ENCODE assay signal across 8 cellular contexts in genomic region chr5:139273572-139274264, GRCh38. TPM values are rescaled to one million over a fixed set of nuclear protein-coding genes. Genes with fewer than 3 reads are reported as not detected.
DNase-seq lines count a peak whose midpoint lies in the region; ATAC-seq and TF ChIP-seq lines count a peak whose summit lies in the region.

No MANE protein-coding gene starts in this region.

- H3K27me3 ChIP-seq in H9 (ENCODE audit: insufficient read depth, low read length) (no peaks in the 10 kb centered on the region), heart left ventricle (no peaks in the 10 kb centered on the region), upper lobe of left lung (no peaks in the 10 kb centered on the region)

- no CpG with 5 or more reads among the region's 44 CpGs for WGBS in H9 (ENCODE audit: extremely low coverage, insufficient read length, low lambda C conversion rate)
- 0% methylated on average over 35 to 44 of the region's 44 CpGs for WGBS in heart left ventricle, 4 donors
- 0% methylated on average over 39 to 41 of the region's 44 CpGs for WGBS in upper lobe of left lung, 2 donors

- DNase-seq in GM10248 (ENCODE audit: extremely low spot score): peak; percentile 97
- peak; percentile 90 for DNase-seq in H9
- peak; percentile 86 for DNase-seq in M059J (ENCODE audit: low read depth)
- DNase-seq in SKM-1 treated with dmso at 0.1 percent for 144 hours (lab: John Stamatoyannopoulos, UW; ENCODE audit: unreplicated experiment): peak; percentile 74
- peak; percentile 75 for DNase-seq in activated naive CD8-positive, alpha-beta T cell treated with anti-CD3 and anti-CD28 coated beads, Interleukin-2, amount 50 U/mL, for 16 hours (ENCODE audit: low read depth, low spot score)
- peak; percentile 86 to 94 (median 91) for DNase-seq in heart left ventricle
- DNase-seq in posterior vena cava (ENCODE audit: low spot score): peak; percentile 97
- DNase-seq in upper lobe of left lung: peak; percentile 94 to 98

- POLR2A ChIA-PET in GM10248 (lab: Yijun Ruan, JAX): interaction anchor here (0.5 to 1.1 kb wide), 6 partner anchors 15 to 635 kb away, joined by 3 to 4 read pairs (median 4); no protein-coding TSS in a partner anchor

- H3K4me1 ChIP-seq in H9 (ENCODE audit: insufficient read depth, low read length) (peaks cover 8% of the 10 kb centered on the region), heart left ventricle (peaks cover 0 to 70% (median 35%) of the 10 kb centered on the region in 12 donors), upper lobe of left lung (peaks cover 27 to 48% (median 35%) of the 10 kb centered on the region in 4 donors)

- peaks cover 12% of the 10 kb centered on the region for H3K23me2 ChIP-seq in H9 (ENCODE audit: insufficient read length, low read depth, low read length, poor library complexity, severe bottlenecking)

- H3K79me2 ChIP-seq in H9 (ENCODE audit: insufficient read depth, low read length): peaks cover 14% of the 10 kb centered on the region; the same call in 1 of the 2 replicates

- peak overlapping the region; percentile 94 to 98 for H3K4me3 Mint-ChIP-seq in H9

- no peaks in the 10 kb centered on the region for H3K9me3 ChIP-seq in H9 (ENCODE audit: control insufficient read depth, low read depth, low read length)
- no peaks in the 10 kb centered on the region for H3K9me3 ChIP-seq in heart left ventricle
- no peaks in the 10 kb centered on the region for H3K9me3 ChIP-seq in upper lobe of left lung

- H3K27ac ChIP-seq in H9 (ENCODE audit: insufficient read length, low read depth, low read length) (peak overlapping the region; percentile 6), heart left ventricle (peak overlapping the region; percentile 26 to 91 (median 84)), upper lobe of left lung (peak overlapping the region; percentile 49 to 87 (median 66))

- peak in 1 of 2 donors; percentile 67 for TF ChIP-seq POLR2A in heart left ventricle (IDR thresholded peaks at IDR 0.05)
- TF ChIP-seq POLR2A in upper lobe of left lung (IDR thresholded peaks at IDR 0.05): peak in 1 of 4 donors; percentile 50

- H3K27ac Mint-ChIP-seq in H9: peak overlapping the region; percentile 92 to 98 (median 97)

- no peaks in the 10 kb centered on the region for H3K27me3 Mint-ChIP-seq in H9 (ENCODE audit: low read depth)

- H3K56ac ChIP-seq in H9 (ENCODE audit: insufficient read length, low read depth, low read length): no peak overlapping the region

- H4K91ac ChIP-seq in H9 (ENCODE audit: insufficient read length, low read depth, low read length): no peak overlapping the region

- no peak overlapping the region for H2BK12ac ChIP-seq in H9 (ENCODE audit: insufficient read length, low read depth, low read length)

- no peak overlapping the region for H2AFZ ChIP-seq in H9 (ENCODE audit: low read length)

- no peaks in the 10 kb centered on the region for H4K20me1 ChIP-seq in H9 (ENCODE audit: control insufficient read depth, insufficient read depth, insufficient read length)

- intact Hi-C loops in heart left ventricle (cut with DNase I) (no loop called here), posterior vena cava (cut with DNase I) (no loop called here)

- H3K4me1 Mint-ChIP-seq in H9: peaks cover 45 to 48% of the 10 kb centered on the region in 2 experiments

- H3K9me3 Mint-ChIP-seq in H9: peaks cover 3% of the 10 kb centered on the region in 2 experiments; a peak in 2 of 5 replicates

- H2AK5ac ChIP-seq in H9 (ENCODE audit: insufficient read length, low read length): no peak overlapping the region

- peak overlapping the region; percentile 97 for H3K14ac ChIP-seq in H9 (ENCODE audit: insufficient read depth, low read length)

- CTCF ChIA-PET in GM10248 (lab: Yijun Ruan, JAX): interaction anchor here (1.0 to 1.5 kb wide), 8 partner anchors 15 to 922 kb away, joined by 3 to 5 read pairs (median 3); partner anchors contain the start of genes KDM3B, MATR3 and PAIP2

- TF ChIP-seq EP300 in upper lobe of left lung (IDR thresholded peaks at IDR 0.05): peak in 1 of 4 donors; percentile 8

- no peaks in the 10 kb centered on the region for H3K79me1 ChIP-seq in H9 (ENCODE audit: insufficient read depth, low read depth, low read length, poor library complexity, severe bottlenecking)

- peak overlapping the region; percentile 12 to 72 (median 60) for H3K4me3 ChIP-seq in heart left ventricle
- peak overlapping the region; percentile 27 to 68 (median 60) for H3K4me3 ChIP-seq in upper lobe of left lung

- TF ChIP-seq CTCF in GM10248 (IDR thresholded peaks at IDR 0.05; ENCODE audit: control extremely low read depth, extremely low read depth, low read depth, missing control alignments) (no peak), H9 (conservative IDR thresholded peaks at IDR 0.05) (no peak), heart left ventricle (IDR thresholded peaks at IDR 0.05) (peak in 3 of 12 donors; percentile 16 to 32 (median 17)), upper lobe of left lung (IDR thresholded peaks at IDR 0.05) (peak; percentile 22 to 62 (median 26))

- H4K8ac ChIP-seq in H9 (replicated peaks; ENCODE audit: insufficient read length, low read depth, low read length): no peak overlapping the region

- peak overlapping the region; percentile 86 for H2BK5ac ChIP-seq in H9 (ENCODE audit: insufficient read length, low read length)

- peak overlapping the region; percentile 79 for H3K18ac ChIP-seq in H9 (ENCODE audit: insufficient read length, low read depth, low read length)

- H3K4ac ChIP-seq in H9 (ENCODE audit: low read depth, low read length): peak overlapping the region; percentile 50; the same call in 1 of the 2 replicates

- ATAC-seq in heart left ventricle: peak; percentile 90 to 98 (median 97)
- ATAC-seq in upper lobe of left lung (ENCODE audit: low FRiP score in 2 of 2): peak; percentile 98 to 100

- no peak overlapping the region for H2BK20ac ChIP-seq in H9 (ENCODE audit: low read depth, low read length, poor library complexity, severe bottlenecking)

- H2BK15ac ChIP-seq in H9 (ENCODE audit: low read depth, low read length): no peak overlapping the region

- peak overlapping the region; percentile 84 for H3K4me2 ChIP-seq in H9 (ENCODE audit: insufficient read depth, insufficient read length, low read length)

- no peak overlapping the region for H3T11ph ChIP-seq in H9 (ENCODE audit: low read length)

- no peak overlapping the region for H2BK120ac ChIP-seq in H9 (ENCODE audit: low read depth, low read length, poor library complexity, severe bottlenecking)

- H3K36me3 ChIP-seq in heart left ventricle (peaks cover 0 to 20% (median 7%) of the 10 kb centered on the region in 9 donors), upper lobe of left lung (peaks cover 0 to 8% (median 4%) of the 10 kb centered on the region in 4 donors)

- no peak overlapping the region for H3K23ac ChIP-seq in H9 (ENCODE audit: insufficient read length, low read depth, low read length)

- H3K9ac ChIP-seq in H9 (ENCODE audit: extremely low read depth, insufficient read length, low read length): peak overlapping the region; percentile 94

- H3K36me3 Mint-ChIP-seq in H9 (ENCODE audit: insufficient read depth in 1 of 3, low read depth in 3 of 3): peaks cover 37 to 42% (median 38%) of the 10 kb centered on the region in 3 experiments

- no peak overlapping the region for H4K5ac ChIP-seq in H9 (ENCODE audit: insufficient read length, low read depth, low read length)

RNA-seq across cellular contexts. Expression of gene MATR3, which starts 19.8 kb away (rescaled TPM):
- total RNA-seq in H9 (2021) (267 and 278 TPM in 2 replicates), heart left ventricle (100 to 1,000 TPM; 133 to 208 (median 139) TPM), posterior vena cava (100 to 1,000 TPM; 139 to 148 TPM), upper lobe of left lung (100 to 1,000 TPM; 125 to 264 (median 158) TPM)
- total RNA-seq in M059J (2014; rRNA removed; shearing (Covaris generic)): 144 and 237 TPM in 2 replicates
- 100 to 1,000 TPM in 1 of 2 donors, 10 to 100 TPM in 1; 97.2 to 115 TPM for polyA plus RNA-seq in heart left ventricle

Comparison
In these comparisons a context has a peak if more than half of its experiments do, and no peak if none do; other contexts are left out.
1. Peak in every context shown above with its lines: DNase-seq, ATAC-seq, H3K4me3 ChIP-seq and H3K27ac ChIP-seq.
2. CTCF ChIP-seq: peak in upper lobe of left lung (6 of 6); none in GM10248 (single experiment) and H9 (single experiment).
3. H3K27ac ChIP-seq: peak in every context shown above with its lines; median percentile 84 in heart left ventricle; 66 in upper lobe of left lung; 6 in H9.